In genomic region chr11:100748153-100748552, GRCh38 we compare ENCODE assay signal across 2 cellular contexts.
TF ChIP-seq lines count a peak whose summit lies in the region.

No MANE protein-coding gene starts in this region.

TF ChIP-seq in WTC11, 78 proteins besides CTCF, POLR2A, EP300 and RAD21 (continued from another document and continues in another):
- no peak for TF ChIP-seq IRF1 (CRISPR knock-in tag; IDR thresholded peaks at IDR 0.05)
- TF ChIP-seq FOXP4 (CRISPR knock-in tag; IDR thresholded peaks at IDR 0.05): no peak
- TF ChIP-seq AR (CRISPR knock-in tag; IDR thresholded peaks at IDR 0.05): no peak
- no peak for TF ChIP-seq ETV6 (CRISPR knock-in tag; IDR thresholded peaks at IDR 0.05)
- no peak for TF ChIP-seq FOXJ3 (CRISPR knock-in tag; IDR thresholded peaks at IDR 0.05; ENCODE audit: borderline replicate concordance)
- TF ChIP-seq NFYB (CRISPR knock-in tag; conservative IDR thresholded peaks at IDR 0.05; ENCODE audit: low read depth): no peak
- TF ChIP-seq ESRRA (CRISPR knock-in tag; IDR thresholded peaks at IDR 0.05; ENCODE audit: borderline replicate concordance): no peak
- no peak for TF ChIP-seq HMGA2 (CRISPR knock-in tag; IDR thresholded peaks at IDR 0.05)
- TF ChIP-seq MAX (CRISPR knock-in tag; IDR thresholded peaks at IDR 0.05): no peak
- TF ChIP-seq ZBTB21 (CRISPR knock-in tag; IDR thresholded peaks at IDR 0.05; ENCODE audit: borderline replicate concordance): no peak
- TF ChIP-seq SOX15 (CRISPR knock-in tag; IDR thresholded peaks at IDR 0.05): no peak
- no peak for TF ChIP-seq AFF4 (CRISPR knock-in tag; IDR thresholded peaks at IDR 0.05; ENCODE audit: borderline replicate concordance)
- no peak for TF ChIP-seq CDX4 (CRISPR knock-in tag; IDR thresholded peaks at IDR 0.05; ENCODE audit: borderline replicate concordance)
- no peak for TF ChIP-seq ZBTB43 (CRISPR knock-in tag; IDR thresholded peaks at IDR 0.05)

TF ChIP-seq in SK-N-SH, 30 proteins besides CTCF, POLR2A, EP300 and RAD21 (continued from another document):
- TF ChIP-seq ZBTB33 (IDR thresholded peaks at IDR 0.05; ENCODE audit: borderline replicate concordance, low read depth) (no peak), JUND (IDR thresholded peaks at IDR 0.05) (no peak), YY1 (IDR thresholded peaks at IDR 0.05; ENCODE audit: low read depth) (no peak), POLR2AphosphoS5 (IDR thresholded peaks at IDR 0.05; ENCODE audit: low read depth, low read length) (no peak), USF2 (IDR thresholded peaks at IDR 0.05; ENCODE audit: borderline replicate concordance, low read depth, low read length) (no peak), SIN3A (IDR thresholded peaks at IDR 0.05; ENCODE audit: borderline replicate concordance, low read depth, low read length) (no peak), EZH2phosphoT487 (IDR thresholded peaks at IDR 0.05; ENCODE audit: borderline replicate concordance, low read depth) (no peak), CHD2 (IDR thresholded peaks at IDR 0.05; ENCODE audit: low read length, partially characterized antibody) (no peak), TEAD4 (IDR thresholded peaks at IDR 0.05; ENCODE audit: borderline replicate concordance, insufficient read depth) (no peak), TCF12 (IDR thresholded peaks at IDR 0.05) (no peak), NFIC (IDR thresholded peaks at IDR 0.05; ENCODE audit: borderline replicate concordance) (no peak), IRF3 (IDR thresholded peaks at IDR 0.05; ENCODE audit: low read depth, low read length) (no peak), USF1 (IDR thresholded peaks at IDR 0.05; ENCODE audit: borderline replicate concordance, low read depth) (no peak)
